Comparison of ENCODE assay signal across 26 cellular contexts in genomic region chr18:8167036-8167435, GRCh38.
"Had no signal": no experiment of that assay in that cellular context is flagged by ENCODE, and none has a peak within 500 bp of the region (broad histone marks: within the 10 kb centered on the region; RNA-seq: fewer than 3 reads in every experiment).

No MANE protein-coding gene starts in this region.

- H3K4me3 ChIP-seq: lower lobe of right lung, neural progenitor cell, testis, vagina had no signal

- H3K36me3 ChIP-seq: lower lobe of right lung, neural progenitor cell, vagina had no signal

- H3K9me3 Mint-ChIP-seq: activated B cell treated with CpG ODN at 0.5 μM for 24 hours; activated T-cell treated with anti-CD3 and anti-CD28 coated beads, Interleukin-2, amount 50 U/mL, for 72 hours; brain; naive thymus-derived CD8-positive, alpha-beta T cell; neural progenitor cell had no signal

- H3K4me3 Mint-ChIP-seq: activated B cell treated with CpG ODN at 0.5 μM for 24 hours; activated CD4-positive, alpha-beta T cell treated with anti-CD3 and anti-CD28 coated beads for 36 hours; activated naive CD4-positive, alpha-beta T cell treated with anti-CD3 and anti-CD28 coated beads, Interleukin-2, amount 10 ng/mL, durations not matched to agents 7 days and 5 days; activated naive CD8-positive, alpha-beta T cell treated with anti-CD3 and anti-CD28 coated beads, Interleukin-2, amount 50 U/mL, for 24 hours; activated T-cell treated with anti-CD3 and anti-CD28 coated beads, Interleukin-2, amount 50 U/mL, for 72 hours; brain; mesothelial cell of epicardium; naive thymus-derived CD8-positive, alpha-beta T cell; neural progenitor cell had no signal

- ATAC-seq: activated CD4-positive, alpha-beta T cell treated with anti-CD3 and anti-CD28 coated beads for 36 hours; activated naive CD8-positive, alpha-beta T cell treated with anti-CD3 and anti-CD28 coated beads, Interleukin-2, amount 50 U/mL, for 24 hours; activated T-cell treated with anti-CD3 and anti-CD28 coated beads, Interleukin-2, amount 50 U/mL, for 72 hours; left lobe of liver; lower lobe of right lung; naive thymus-derived CD8-positive, alpha-beta T cell; sciatic nerve had no signal

- H3K27ac Mint-ChIP-seq: activated B cell treated with CpG ODN at 0.5 μM for 24 hours; activated CD4-positive, alpha-beta T cell treated with anti-CD3 and anti-CD28 coated beads for 36 hours; activated naive CD4-positive, alpha-beta T cell treated with anti-CD3 and anti-CD28 coated beads, Interleukin-2, amount 10 ng/mL, durations not matched to agents 7 days and 5 days; activated naive CD8-positive, alpha-beta T cell treated with anti-CD3 and anti-CD28 coated beads, Interleukin-2, amount 50 U/mL, for 24 hours; activated T-cell treated with anti-CD3 and anti-CD28 coated beads, Interleukin-2, amount 50 U/mL, for 72 hours; mesothelial cell of epicardium; naive thymus-derived CD8-positive, alpha-beta T cell; neural progenitor cell had no signal

- H3K27ac ChIP-seq: epithelial cell of prostate, lower lobe of right lung, neural progenitor cell, testis, vagina had no signal

- H3K9me3 ChIP-seq: lower lobe of right lung, testis, vagina had no signal

- H3K36me3 Mint-ChIP-seq: activated naive CD4-positive, alpha-beta T cell treated with anti-CD3 and anti-CD28 coated beads, Interleukin-2, amount 10 ng/mL, durations not matched to agents 7 days and 5 days; naive thymus-derived CD8-positive, alpha-beta T cell had no signal

- H3K4me1 Mint-ChIP-seq: activated B cell treated with CpG ODN at 0.5 μM for 24 hours; activated CD4-positive, alpha-beta T cell treated with anti-CD3 and anti-CD28 coated beads for 36 hours; activated naive CD4-positive, alpha-beta T cell treated with anti-CD3 and anti-CD28 coated beads, Interleukin-2, amount 10 ng/mL, durations not matched to agents 7 days and 5 days; activated naive CD8-positive, alpha-beta T cell treated with anti-CD3 and anti-CD28 coated beads, Interleukin-2, amount 50 U/mL, for 24 hours; naive thymus-derived CD8-positive, alpha-beta T cell had no signal

- H3K27me3 ChIP-seq: neural progenitor cell, testis, vagina had no signal

- H3K4me1 ChIP-seq: lower lobe of right lung, neural progenitor cell, testis, vagina had no signal

- DNase-seq: activated B cell treated with CpG ODN at 0.5 μM for 24 hours; activated CD4-positive, alpha-beta T cell treated with anti-CD3 and anti-CD28 coated beads for 36 hours; activated CD4-positive, alpha-beta T cell treated with anti-CD3 and anti-CD28 coated beads, Interleukin-2, amount 50 U/mL, for 4 hours; activated CD8-positive, alpha-beta memory T cell treated with anti-CD3 and anti-CD28 coated beads, Interleukin-2, amount 50 U/mL, for 48 hours; activated effector memory CD4-positive, alpha-beta T cell treated with Interleukin-2 at 50 U/mL for 16 hours; activated naive CD4-positive, alpha-beta T cell treated with anti-CD3 and anti-CD28 coated beads, Interleukin-2, amount 10 ng/mL, durations not matched to agents 7 days and 5 days; activated naive CD8-positive, alpha-beta T cell treated with anti-CD3 and anti-CD28 coated beads, Interleukin-2, amount 50 U/mL, for 24 hours; activated T-cell treated with anti-CD3 and anti-CD28 coated beads, Interleukin-2, amount 50 U/mL, for 72 hours; lower lobe of right lung; naive thymus-derived CD8-positive, alpha-beta T cell; posterior cingulate gyrus; small intestine; stimulated activated CD4-positive, alpha-beta T cell treated with anti-CD3 and anti-CD28 coated beads, Interleukin-15, amount 100 ng/mL, for 24 hours; stimulated activated CD4-positive, alpha-beta T cell treated with anti-CD3 and anti-CD28 coated beads, Interleukin-2, amount 100 ng/mL, for 48 hours; stimulated activated CD8-positive, alpha-beta memory T cell treated with anti-CD3 and anti-CD28 coated beads, Interleukin-4, amount 100 ng/mL, for 48 hours; stimulated activated naive CD4-positive, alpha-beta T cell; T1000; testis; trophoblast cell had no signal

- H3K27me3 Mint-ChIP-seq: activated B cell treated with CpG ODN at 0.5 μM for 24 hours; activated CD4-positive, alpha-beta T cell treated with anti-CD3 and anti-CD28 coated beads for 36 hours; activated naive CD4-positive, alpha-beta T cell treated with anti-CD3 and anti-CD28 coated beads, Interleukin-2, amount 10 ng/mL, durations not matched to agents 7 days and 5 days; activated naive CD8-positive, alpha-beta T cell treated with anti-CD3 and anti-CD28 coated beads, Interleukin-2, amount 50 U/mL, for 24 hours; brain had no signal
